8 cellular contexts compared by ENCODE assay signal in the genomic region with DNA sequence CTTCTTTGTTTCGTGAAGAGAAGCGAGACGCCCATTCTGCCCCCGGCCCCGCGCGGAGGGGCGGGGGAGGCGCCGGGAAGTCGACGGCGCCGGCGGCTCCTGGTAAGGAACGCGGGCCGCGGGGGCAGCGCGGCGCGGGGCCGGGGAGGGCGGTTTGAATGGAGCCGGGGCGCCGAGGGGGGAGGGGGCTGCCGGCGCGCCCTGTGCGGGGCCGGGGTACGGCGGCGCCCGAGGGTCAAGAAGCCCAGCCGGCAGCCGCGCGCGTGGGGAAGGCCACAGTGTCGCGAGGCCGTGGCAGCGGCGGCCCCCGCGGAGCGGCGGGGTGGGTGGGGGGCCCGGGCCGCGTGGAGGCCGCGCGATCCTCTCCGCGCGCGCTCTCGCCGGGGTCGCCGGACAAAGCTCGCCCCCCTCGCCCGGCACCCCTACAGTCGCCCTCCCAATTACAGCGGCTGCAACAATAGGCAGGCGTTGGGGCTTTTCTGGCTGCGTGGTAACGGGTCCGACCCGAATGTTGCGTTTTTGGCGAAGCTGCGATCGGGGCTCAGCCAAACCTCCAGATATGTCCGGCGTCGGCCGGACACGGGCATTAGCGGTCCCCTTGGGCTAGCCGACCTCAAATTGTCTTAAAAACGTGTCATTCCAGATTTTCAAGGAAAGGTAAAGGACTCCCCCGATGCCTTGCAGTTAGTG. TPM values are rescaled to one million over a fixed set of nuclear protein-coding genes. Genes with fewer than 3 reads are reported as not detected.
A peak's percentile ranks its signal among the peaks of the same experiment; 100 is the strongest.
DNase-seq lines count a peak whose midpoint lies in the region; ATAC-seq and TF ChIP-seq lines count a peak whose summit lies in the region.

No MANE protein-coding gene starts in this region.

- H3K4me3 Mint-ChIP-seq in Calu3 (ENCODE audit: low read depth, unreplicated experiment) = peak overlapping the region; percentile 80
- H3K4me3 Mint-ChIP-seq in activated B cell treated with CpG ODN at 0.5 μM for 24 hours = peak overlapping the region; percentile 93
- peak overlapping the region; percentile 87 for H3K4me3 Mint-ChIP-seq in natural killer cell treated with Interleukin-12 subunit alpha and Interleukin-12 subunit beta and Interleukin-15 and Interleukin-18, amount 100 ng/mL, for 72 hours

- H3K27me3 Mint-ChIP-seq in Calu3 (ENCODE audit: unreplicated experiment) = no peaks in the 10 kb centered on the region
- no peaks in the 10 kb centered on the region for H3K27me3 Mint-ChIP-seq in activated B cell treated with CpG ODN at 0.5 μM for 24 hours
- no peaks in the 10 kb centered on the region for H3K27me3 Mint-ChIP-seq in natural killer cell treated with Interleukin-12 subunit alpha and Interleukin-12 subunit beta and Interleukin-15 and Interleukin-18, amount 100 ng/mL, for 72 hours

- POLR2A ChIA-PET in activated B cell treated with CpG ODN at 0.5 μM for 24 hours (lab: Charles Lee) = interaction anchor here (0.6 to 1.9 kb wide), 7 partner anchors 10 to 805 kb away, joined by 3 to 12 read pairs (median 4); a partner anchor contains a TSS

- no peaks in the 10 kb centered on the region for H3K4me1 Mint-ChIP-seq in Calu3 (ENCODE audit: low read depth, unreplicated experiment)
- H3K4me1 Mint-ChIP-seq in activated B cell treated with CpG ODN at 0.5 μM for 24 hours = peaks cover 39% of the 10 kb centered on the region
- H3K4me1 Mint-ChIP-seq in natural killer cell treated with Interleukin-12 subunit alpha and Interleukin-12 subunit beta and Interleukin-15 and Interleukin-18, amount 100 ng/mL, for 72 hours (ENCODE audit: low read depth in 2 of 2) = peaks cover 28 to 35% of the 10 kb centered on the region in 2 donors

- no peak overlapping the region for H3K27ac Mint-ChIP-seq in Calu3 (ENCODE audit: unreplicated experiment)
- H3K27ac Mint-ChIP-seq in activated B cell treated with CpG ODN at 0.5 μM for 24 hours = peak overlapping the region; percentile 84
- H3K27ac Mint-ChIP-seq in natural killer cell treated with Interleukin-12 subunit alpha and Interleukin-12 subunit beta and Interleukin-15 and Interleukin-18, amount 100 ng/mL, for 72 hours = peak overlapping the region; percentile 81 to 85

- H3K36me3 Mint-ChIP-seq in Calu3 (ENCODE audit: insufficient read depth, unreplicated experiment) (peaks cover 27% of the 10 kb centered on the region), activated B cell treated with CpG ODN at 0.5 μM for 24 hours (ENCODE audit: low read depth) (peaks cover 5% of the 10 kb centered on the region)
- no peaks in the 10 kb centered on the region for H3K36me3 Mint-ChIP-seq in natural killer cell treated with Interleukin-12 subunit alpha and Interleukin-12 subunit beta and Interleukin-15 and Interleukin-18, amount 100 ng/mL, for 72 hours

- intact Hi-C loops in Calu3 (cut with micrococcal nuclease; ENCODE audit: unreplicated experiment) = no loop called here
- intact Hi-C loops in activated B cell treated with CpG ODN at 0.5 μM for 24 hours (cut with micrococcal nuclease) = loop anchor here (1.0 to 5.0 kb wide), 4 partner anchors 18 to 134 kb away; a partner anchor contains a TSS

- TF ChIP-seq CTCF in Calu3 (IDR thresholded peaks at IDR 0.05; ENCODE audit: unreplicated experiment) = no peak
- TF ChIP-seq CTCF in activated B cell treated with CpG ODN at 0.5 μM for 24 hours (IDR thresholded peaks at IDR 0.05) = no peak

- CTCF ChIA-PET in Calu3 (lab: Charles Lee) (no interaction called here), activated B cell treated with CpG ODN at 0.5 μM for 24 hours (lab: Charles Lee) (no interaction called here)

- peak; percentile 41 for ATAC-seq in GM19452 (IDR thresholded peaks at IDR 0.05; ENCODE audit: unreplicated experiment)
- ATAC-seq in HG03469 (IDR thresholded peaks at IDR 0.05; ENCODE audit: unreplicated experiment) = peak; percentile 5
- ATAC-seq in activated B cell treated with CpG ODN at 0.5 μM for 24 hours (ENCODE audit: low read depth) = peak; percentile 48
- peak; percentile 62 to 73 for ATAC-seq in natural killer cell treated with Interleukin-12 subunit alpha and Interleukin-12 subunit beta and Interleukin-15 and Interleukin-18, amount 100 ng/mL, for 72 hours

- no TSS peak for BruUV-seq in Calu3 (replicated peaks; lab: Mats Ljungman, UMichigan)

- H3K9me3 Mint-ChIP-seq in Calu3 (ENCODE audit: low read depth, unreplicated experiment) = no peaks in the 10 kb centered on the region
- H3K9me3 Mint-ChIP-seq in activated B cell treated with CpG ODN at 0.5 μM for 24 hours = no peaks in the 10 kb centered on the region
- H3K9me3 Mint-ChIP-seq in natural killer cell treated with Interleukin-12 subunit alpha and Interleukin-12 subunit beta and Interleukin-15 and Interleukin-18, amount 100 ng/mL, for 72 hours = no peaks in the 10 kb centered on the region

- peak; percentile 55 for DNase-seq in Calu3
- peak; percentile 74 for DNase-seq in activated B cell treated with CpG ODN at 0.5 μM for 24 hours
- peak; percentile 17 for DNase-seq in fibroblast of peridontal ligament (ENCODE audit: extremely low read depth)
- DNase-seq in natural killer cell treated with Interleukin-12 subunit alpha and Interleukin-12 subunit beta and Interleukin-15 and Interleukin-18, amount 100 ng/mL, for 72 hours (ENCODE audit: low spot score) = no peak
- no peak for DNase-seq in NCI-H69 (lab: John Stamatoyannopoulos, UW)
- DNase-seq in ureter (ENCODE audit: low spot score) = no peak

RNA-seq across cellular contexts. Expression of a gene that starts 0.4 kb away (rescaled TPM):
- total RNA-seq in Calu3 (2022) (104 and 116 TPM in 2 replicates), activated B cell treated with CpG ODN at 0.5 μM for 24 hours (85.1 and 93.6 TPM in 2 replicates), ureter (140 TPM)
- 100 to 1,000 TPM; 118 to 175 TPM for total RNA-seq in natural killer cell treated with Interleukin-12 subunit alpha and Interleukin-12 subunit beta and Interleukin-15 and Interleukin-18, amount 100 ng/mL, for 72 hours

RNA-seq across cellular contexts. Expression of a gene that starts 32.6 kb away (rescaled TPM):
- total RNA-seq in Calu3 (2022) (15.3 and 17.8 TPM in 2 replicates), activated B cell treated with CpG ODN at 0.5 μM for 24 hours (16.6 and 19.5 TPM in 2 replicates), ureter (17.2 TPM)
- 10 to 100 TPM; 24.9 to 30.2 TPM for total RNA-seq in natural killer cell treated with Interleukin-12 subunit alpha and Interleukin-12 subunit beta and Interleukin-15 and Interleukin-18, amount 100 ng/mL, for 72 hours

RNA-seq across cellular contexts. Expression of a gene that starts 32.8 kb away (rescaled TPM):
- total RNA-seq in Calu3 (2022) (37.8 and 46.0 TPM in 2 replicates), activated B cell treated with CpG ODN at 0.5 μM for 24 hours (23.0 and 23.9 TPM in 2 replicates), ureter (60.9 TPM)
- 10 to 100 TPM; 33.8 to 37.2 TPM for total RNA-seq in natural killer cell treated with Interleukin-12 subunit alpha and Interleukin-12 subunit beta and Interleukin-15 and Interleukin-18, amount 100 ng/mL, for 72 hours

Comparison
In these comparisons a context has a peak if more than half of its experiments do, and no peak if none do; other contexts are left out.
1. DNase-seq: peak in Calu3 (single experiment), activated B cell treated with CpG ODN at 0.5 μM for 24 hours (single experiment) and fibroblast of peridontal ligament (single experiment); none in natural killer cell treated with Interleukin-12 subunit alpha and Interleukin-12 subunit beta and Interleukin-15 and Interleukin-18, amount 100 ng/mL, for 72 hours (single experiment), NCI-H69 (single experiment) and ureter (single experiment).
2. ATAC-seq: peak in every context shown above with its lines; median percentile 68 in natural killer cell treated with Interleukin-12 subunit alpha and Interleukin-12 subunit beta and Interleukin-15 and Interleukin-18, amount 100 ng/mL, for 72 hours; 48 in activated B cell treated with CpG ODN at 0.5 μM for 24 hours; 41 in GM19452; 5 in HG03469.
3. Peak in every context shown above with its lines, with median percentiles within 50 percentile points of each other: H3K4me3 Mint-ChIP-seq.